8 cellular contexts compared by ENCODE assay signal in the genomic region with DNA sequence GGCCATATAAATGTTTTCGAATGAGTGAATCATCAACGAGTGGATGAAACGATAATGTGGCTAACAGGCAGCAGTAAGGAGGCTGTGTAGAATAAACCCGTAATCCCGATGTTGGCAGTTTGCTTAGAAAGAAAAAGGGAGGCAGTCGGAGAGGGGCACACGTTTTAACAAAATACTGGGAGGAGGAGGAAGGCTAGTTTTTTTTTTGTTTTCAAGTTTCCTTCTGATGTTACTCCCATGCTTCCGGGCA. TPM values are rescaled to one million over a fixed set of nuclear protein-coding genes. Genes with fewer than 3 reads are reported as not detected.
DNase-seq lines count a peak whose midpoint lies in the region; ATAC-seq and TF ChIP-seq lines count a peak whose summit lies in the region.

No MANE protein-coding gene starts in this region.

- no peak overlapping the region for H2BK120ac ChIP-seq in mesendoderm (ENCODE audit: low read depth, low read length)

- no peak overlapping the region for H3K4ac ChIP-seq in mesendoderm (ENCODE audit: low read depth, low read length)

- peak overlapping the region; percentile 54 for H3K4me2 ChIP-seq in mesendoderm (ENCODE audit: low read length)

- peak overlapping the region; percentile 80 for H3K27ac Mint-ChIP-seq in MCF 10A (ENCODE audit: low read depth, unreplicated experiment)

- H3K27ac ChIP-seq in ACC112 (ENCODE audit: low read depth, low read length) (peak overlapping the region; percentile 25), HUES48 (ENCODE audit: low read depth, low read length) (peak overlapping the region; percentile 98), mesendoderm (ENCODE audit: low read depth, low read length) (peak overlapping the region; percentile 74)

- H2BK15ac ChIP-seq in mesendoderm (replicated peaks; ENCODE audit: low read depth): no peak overlapping the region

- TF ChIP-seq CTCF in MCF 10A (IDR thresholded peaks at IDR 0.05; ENCODE audit: unreplicated experiment): no peak

- no peak overlapping the region for H4K8ac ChIP-seq in mesendoderm (ENCODE audit: low read depth, low read length)

- BruUV-seq in MCF 10A (replicated peaks; lab: Mats Ljungman, UMichigan): no TSS peak

- H3K27me3 ChIP-seq in ACC112 (ENCODE audit: insufficient read depth, low read length) (no peaks in the 10 kb centered on the region), HUES48 (ENCODE audit: control insufficient read depth, insufficient read depth, low read length) (no peaks in the 10 kb centered on the region), mesendoderm (ENCODE audit: insufficient read depth, low read length, poor library complexity) (no peaks in the 10 kb centered on the region)

- H3K18ac ChIP-seq in mesendoderm (ENCODE audit: low read length): no peak overlapping the region

- no peak overlapping the region for H4K5ac ChIP-seq in mesendoderm (ENCODE audit: low read length)

- H3K79me2 ChIP-seq in ACC112 (ENCODE audit: control insufficient read depth, insufficient read depth, low read length, unreplicated experiment): peaks cover 38% of the 10 kb centered on the region
- H3K79me2 ChIP-seq in mesendoderm (ENCODE audit: control insufficient read depth, insufficient read depth, low read length): peaks cover 38% of the 10 kb centered on the region

- H3K4me1 ChIP-seq in ACC112 (ENCODE audit: control insufficient read depth, insufficient read depth, low read length, unreplicated experiment) (peaks cover 5% of the 10 kb centered on the region), HUES48 (ENCODE audit: control insufficient read depth, insufficient read depth, low read length) (peaks cover 19% of the 10 kb centered on the region), mesendoderm (ENCODE audit: control insufficient read depth, low read depth, low read length) (no peaks in the 10 kb centered on the region)

- no peaks in the 10 kb centered on the region for H3K9me3 Mint-ChIP-seq in MCF 10A (ENCODE audit: unreplicated experiment)

- intact Hi-C loops in MCF 10A (cut with micrococcal nuclease): no loop called here

- CTCF ChIA-PET in MCF 10A (lab: Yijun Ruan, JAX): interaction anchor here (0.5 to 2.3 kb wide), 5 partner anchors 11 to 254 kb away, joined by 3 to 11 read pairs (median 5); no protein-coding TSS in a partner anchor

- peaks cover 13% of the 10 kb centered on the region for H3K4me1 Mint-ChIP-seq in MCF 10A (ENCODE audit: insufficient read depth, unreplicated experiment)

- peak overlapping the region; percentile 92 for H3K56ac ChIP-seq in mesendoderm (ENCODE audit: low read length)

- H3K9ac ChIP-seq in HUES48 (ENCODE audit: low read depth, low read length): peak overlapping the region; percentile 56; the same call in 1 of the 2 replicates
- peak overlapping the region; percentile 76 for H3K9ac ChIP-seq in mesendoderm (ENCODE audit: low read length)

- no peak overlapping the region for H3K23ac ChIP-seq in mesendoderm (ENCODE audit: low read length)

- POLR2A ChIA-PET in MCF 10A (lab: Yijun Ruan, JAX): interaction anchor here (0.7 to 1.1 kb wide), 6 partner anchors 10 to 365 kb away, joined by 3 to 5 read pairs (median 4); no protein-coding TSS in a partner anchor

- H2AFZ ChIP-seq in ACC112 (ENCODE audit: low read length, unreplicated experiment): peak overlapping the region; percentile 100

- H3K4me3 ChIP-seq in ACC112 (ENCODE audit: low read depth, low read length) (peak overlapping the region; percentile 97), HUES48 (ENCODE audit: low read depth, low read length) (peak overlapping the region; percentile 89), mesendoderm (ENCODE audit: low read length) (no peak overlapping the region)

- H3K79me1 ChIP-seq in mesendoderm (ENCODE audit: low read length): no peaks in the 10 kb centered on the region

- H3K36me3 Mint-ChIP-seq in MCF 10A (ENCODE audit: insufficient read depth, unreplicated experiment): peaks cover 6% of the 10 kb centered on the region

- DNase-seq in MCF 10A (ENCODE audit: unreplicated experiment) (no peak), mesendoderm (no peak)
- no peak for DNase-seq in stimulated activated CD4-positive, alpha-beta T cell treated with anti-CD3 and anti-CD28 coated beads, Interleukin-4, amount 100 ng/mL, for 1 hour

- H3K36me3 ChIP-seq in ACC112 (ENCODE audit: insufficient read depth, low read length) (peaks cover 5% of the 10 kb centered on the region; the same call in 1 of the 2 replicates), HUES48 (ENCODE audit: control insufficient read depth, insufficient read depth, low read length) (peaks cover 18% of the 10 kb centered on the region), mesendoderm (ENCODE audit: control insufficient read depth, insufficient read depth, low read length) (no peaks in the 10 kb centered on the region)

- peak overlapping the region; percentile 99 for H3K4me3 Mint-ChIP-seq in MCF 10A (ENCODE audit: unreplicated experiment)

- no CpG with 5 or more reads among the region's 8 CpGs for WGBS in mesendoderm (ENCODE audit: extremely low coverage, insufficient coverage, low lambda C conversion rate)

- H2BK5ac ChIP-seq in mesendoderm (ENCODE audit: low read length): no peak overlapping the region

- no peak overlapping the region for H2AK5ac ChIP-seq in mesendoderm (ENCODE audit: low read length)

- ATAC-seq in GM19324 (IDR thresholded peaks at IDR 0.05; ENCODE audit: low FRiP score, unreplicated experiment) (no peak), HG02623 (IDR thresholded peaks at IDR 0.05; ENCODE audit: unreplicated experiment) (no peak), GM21515 (IDR thresholded peaks at IDR 0.05; ENCODE audit: unreplicated experiment) (no peak)

- no peaks in the 10 kb centered on the region for H3K27me3 Mint-ChIP-seq in MCF 10A (ENCODE audit: insufficient read depth, unreplicated experiment)

- peaks cover 4% of the 10 kb centered on the region for H3K9me3 ChIP-seq in HUES48 (ENCODE audit: control insufficient read depth, insufficient read depth, low read length)

RNA-seq across cellular contexts. Expression of gene MSH2, which starts 0.5 kb away (rescaled TPM):
- total RNA-seq in MCF 10A (2022): 7.6 and 8.7 TPM in 2 replicates
- polyA plus RNA-seq in mesendoderm (2013, experiment 1 of 2): 98.1 TPM
- polyA plus RNA-seq in mesendoderm (2013, experiment 2 of 2): 98.9 TPM

RNA-seq across cellular contexts. Expression of gene EPCAM, which starts 33.4 kb away (rescaled TPM):
- 4.3 and 8.0 TPM in 2 replicates for total RNA-seq in MCF 10A (2022)
- 141 TPM for polyA plus RNA-seq in mesendoderm (2013, experiment 1 of 2)
- polyA plus RNA-seq in mesendoderm (2013, experiment 2 of 2): 147 TPM

Comparison
In these comparisons a context has a peak if more than half of its experiments do, and no peak if none do; other contexts are left out.
1. H3K27ac ChIP-seq: peak in every context shown above with its lines; median percentile 98 in HUES48; 74 in mesendoderm; 25 in ACC112.